16 cellular contexts compared by ENCODE assay signal in the genomic region with DNA sequence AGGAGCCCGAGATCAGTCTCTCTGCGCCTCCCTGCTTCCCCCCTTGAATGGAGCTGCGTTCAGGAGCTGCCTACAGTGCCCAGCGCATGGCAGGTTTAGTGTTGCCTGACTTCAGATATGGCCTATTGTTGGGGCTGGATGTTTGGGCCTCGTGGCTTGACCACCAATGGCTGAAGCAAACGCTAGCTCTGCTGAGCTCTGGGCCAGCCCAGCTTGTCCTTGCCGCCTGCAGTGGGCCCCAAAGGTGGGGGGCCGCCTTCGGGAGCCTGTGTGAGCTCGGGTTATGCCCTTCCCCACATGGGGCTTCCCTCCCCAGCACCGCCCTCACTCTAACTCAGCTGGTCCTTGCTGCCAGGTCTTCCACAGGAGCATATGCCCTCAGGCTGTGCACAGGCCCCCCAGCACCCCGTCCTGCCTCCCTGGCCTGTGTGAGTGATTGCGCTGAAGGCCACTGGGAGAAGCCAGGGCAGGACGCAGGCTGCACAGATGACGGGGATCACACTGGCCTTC. TPM values are rescaled to one million over a fixed set of nuclear protein-coding genes. Genes with fewer than 3 reads are reported as not detected.
A peak's percentile ranks its signal among the peaks of the same experiment; 100 is the strongest.
DNase-seq lines count a peak whose midpoint lies in the region; ATAC-seq and TF ChIP-seq lines count a peak whose summit lies in the region.
"Had no signal": no experiment of that assay in that cellular context is flagged by ENCODE, and none has a peak within 500 bp of the region (broad histone marks: within the 10 kb centered on the region; RNA-seq: fewer than 3 reads in every experiment).

No MANE protein-coding gene starts in this region.

- no peaks in the 10 kb centered on the region for H3K27me3 ChIP-seq in CD8-positive, alpha-beta T cell (ENCODE audit: insufficient read depth, low read length)
- H3K27me3 ChIP-seq in OCI-LY1 (ENCODE audit: insufficient read depth, low read length) (no peaks in the 10 kb centered on the region), endodermal cell (ENCODE audit: control insufficient read depth, insufficient read depth, low read length, poor library complexity, severe bottlenecking) (no peaks in the 10 kb centered on the region), neuronal stem cell (ENCODE audit: control insufficient read depth in 3 of 3, insufficient read depth in 3 of 3, low read depth in 1 of 3, low read length in 3 of 3) (peaks cover 0 to 14% (median 11%) of the 10 kb centered on the region in 3 experiments), upper lobe of right lung (no peaks in the 10 kb centered on the region), brain microvascular endothelial cell (replicated peaks) (no peaks in the 10 kb centered on the region)
- H3K27me3 ChIP-seq: BE2C had no signal

- H3K4me1 Mint-ChIP-seq in CD8-positive, alpha-beta T cell (ENCODE audit: low read depth), result peaks cover 12% of the 10 kb centered on the region
- no peaks in the 10 kb centered on the region for H3K4me1 Mint-ChIP-seq in endodermal cell

- H3K27ac Mint-ChIP-seq in CD8-positive, alpha-beta T cell, result no peak overlapping the region
- H3K27ac Mint-ChIP-seq in endodermal cell, result no peak overlapping the region
- H3K27ac Mint-ChIP-seq: activated T-cell treated with anti-CD3 and anti-CD28 coated beads, Interleukin-2, amount 50 U/mL, for 24 hours had no signal

- peaks cover 14% of the 10 kb centered on the region for H3K36me3 Mint-ChIP-seq in CD8-positive, alpha-beta T cell
- no peaks in the 10 kb centered on the region for H3K36me3 Mint-ChIP-seq in endodermal cell (ENCODE audit: low read depth)

- peak overlapping the region; percentile 2 for H3K23ac ChIP-seq in neuronal stem cell (ENCODE audit: low read depth, low read length, poor library complexity)

- H2BK5ac ChIP-seq in neuronal stem cell (ENCODE audit: low read length), result no peak overlapping the region

- H3K9me3 Mint-ChIP-seq in CD8-positive, alpha-beta T cell, result no peaks in the 10 kb centered on the region
- no peaks in the 10 kb centered on the region for H3K9me3 Mint-ChIP-seq in endodermal cell
- H3K9me3 Mint-ChIP-seq: activated T-cell treated with anti-CD3 and anti-CD28 coated beads, Interleukin-2, amount 50 U/mL, for 24 hours had no signal

- peak overlapping the region; percentile 14 for H3K14ac ChIP-seq in neuronal stem cell (ENCODE audit: low read length)

- peaks cover 15% of the 10 kb centered on the region for H3K79me1 ChIP-seq in neuronal stem cell (ENCODE audit: low read depth, low read length)

- intact Hi-C loops in CD8-positive, alpha-beta T cell (cut with DNase I, micrococcal nuclease), result loop anchor here (5.0 to 10.0 kb wide), 4 partner anchors 71 to 667 kb away; partner anchors contain the start of genes DECR2 (in 1 of the 2), NHLRC4 (in 1 of the 2), PGAP6 (in 1 of the 2) and PIGQ (in 1 of the 2)
- intact Hi-C loops in upper lobe of right lung (cut with DNase I), result no loop called here

- POLR2A ChIA-PET in CD8-positive, alpha-beta T cell (lab: Charles Lee), result interaction anchor here (0.5 kb wide), 1 partner anchor 149 kb away, joined by 3 read pairs; no protein-coding TSS in a partner anchor

- H3K4me3 Mint-ChIP-seq in CD8-positive, alpha-beta T cell, result peak overlapping the region; percentile 29
- peak overlapping the region; percentile 82 for H3K4me3 Mint-ChIP-seq in endodermal cell

- no peaks in the 10 kb centered on the region for H3K79me2 ChIP-seq in OCI-LY1 (ENCODE audit: insufficient read depth, low read length)

- H2BK15ac ChIP-seq in neuronal stem cell (ENCODE audit: low read length), result peak overlapping the region; percentile 17

- no peak overlapping the region for H3K4me2 ChIP-seq in OCI-LY1 (ENCODE audit: low read length)
- no peak overlapping the region for H3K4me2 ChIP-seq in neuronal stem cell (ENCODE audit: insufficient read depth, low read length, poor library complexity, severe bottlenecking)

- H2BK120ac ChIP-seq in neuronal stem cell (ENCODE audit: low read depth, low read length), result no peak overlapping the region

- H4K8ac ChIP-seq in neuronal stem cell (ENCODE audit: low read depth, low read length), result no peak overlapping the region

- no peaks in the 10 kb centered on the region for H3K36me3 ChIP-seq in CD8-positive, alpha-beta T cell (ENCODE audit: insufficient read depth, low read length)
- H3K36me3 ChIP-seq in OCI-LY1 (ENCODE audit: insufficient read depth, low read length) (no peaks in the 10 kb centered on the region; the same call in 1 of the 2 replicates), endodermal cell (ENCODE audit: control insufficient read depth, insufficient read depth, low read length) (no peaks in the 10 kb centered on the region), neuronal stem cell (replicated peaks in 1 of 2; ENCODE audit: control insufficient read depth in 2 of 2, insufficient read depth in 2 of 2, low read length in 2 of 2) (peaks cover 10 to 22% of the 10 kb centered on the region in 2 donors), upper lobe of right lung (no peaks in the 10 kb centered on the region), brain microvascular endothelial cell (replicated peaks) (peaks cover 9% of the 10 kb centered on the region)

- peaks cover 32% of the 10 kb centered on the region for H3K4me1 ChIP-seq in CD8-positive, alpha-beta T cell (ENCODE audit: insufficient read depth, low read length)
- H3K4me1 ChIP-seq in OCI-LY1 (ENCODE audit: insufficient read depth, low read length, severe bottlenecking), result peaks cover 43% of the 10 kb centered on the region
- H3K4me1 ChIP-seq in endodermal cell (ENCODE audit: control insufficient read depth, insufficient read depth, low read length), result no peaks in the 10 kb centered on the region
- peaks cover 18 to 27% of the 10 kb centered on the region in 2 donors for H3K4me1 ChIP-seq in neuronal stem cell (ENCODE audit: control insufficient read depth in 2 of 2, insufficient read depth in 1 of 2, low read depth in 1 of 2, low read length in 2 of 2)
- peaks cover 14% of the 10 kb centered on the region for H3K4me1 ChIP-seq in upper lobe of right lung

- no peaks in the 10 kb centered on the region for H3K27me3 Mint-ChIP-seq in CD8-positive, alpha-beta T cell (ENCODE audit: low read depth)
- no peaks in the 10 kb centered on the region for H3K27me3 Mint-ChIP-seq in endodermal cell (ENCODE audit: insufficient read depth)
- H3K27me3 Mint-ChIP-seq: activated T-cell treated with anti-CD3 and anti-CD28 coated beads, Interleukin-2, amount 50 U/mL, for 24 hours had no signal

- no peaks in the 10 kb centered on the region for H3K9me2 ChIP-seq in OCI-LY1 (ENCODE audit: low read depth, low read length)

- no peak for ATAC-seq in CD8-positive, alpha-beta T cell
- ATAC-seq in upper lobe of right lung, result no peak
- ATAC-seq: activated CD4-positive, CD25-positive, alpha-beta regulatory T cell treated with anti-CD3 and anti-CD28 coated beads, Interleukin-2, amount 50 U/mL, for 24 hours; SK-N-SH treated with all-trans-retinoic acid at 6 μM for 48 hours; stimulated activated naive CD8-positive, alpha-beta T cell treated with anti-CD3 and anti-CD28 coated beads, Interleukin-15, Interleukin-2, amounts not matched to agents 100 U/mL and 50 U/mL, for 24 hours had no signal

- peak overlapping the region; percentile 79 for H2AK5ac ChIP-seq in neuronal stem cell (ENCODE audit: low read depth, low read length)

- H2AFZ ChIP-seq in OCI-LY1 (ENCODE audit: low read length) (no peak overlapping the region), neuronal stem cell (ENCODE audit: low read length) (peak overlapping the region; percentile 86)

- no peak overlapping the region for H3K27ac ChIP-seq in CD8-positive, alpha-beta T cell (ENCODE audit: low read depth, low read length)
- H3K27ac ChIP-seq in OCI-LY1 (ENCODE audit: low read depth, low read length, poor library complexity, severe bottlenecking), result peak overlapping the region; percentile 7
- no peak overlapping the region for H3K27ac ChIP-seq in endodermal cell (ENCODE audit: low read depth, low read length)
- H3K27ac ChIP-seq in neuronal stem cell (replicated peaks; ENCODE audit: low read length), result no peak overlapping the region
- H3K27ac ChIP-seq in upper lobe of right lung, result no peak overlapping the region
- H3K27ac ChIP-seq in brain microvascular endothelial cell, result no peak overlapping the region

- 88 to 89% methylated on average over 5 to 15 of the region's 15 CpGs for WGBS in endodermal cell (ENCODE audit: insufficient coverage in 1 of 2, insufficient read length in 1 of 2), 2 experiments
- WGBS in neuronal stem cell (ENCODE audit: extremely low coverage in 2 of 2, insufficient read length in 2 of 2, insufficient replicate concordance in 1 of 2), 2 donors, result no CpG with 5 or more reads among the region's 15 CpGs

- H4K91ac ChIP-seq in neuronal stem cell (ENCODE audit: low read depth, low read length, poor library complexity), result peak overlapping the region; percentile 40

- in situ Hi-C loops in brain microvascular endothelial cell (cut with HindIII; ENCODE audit: low pct_ligation_motif_present, low sequenced_read_pairs), result no loop called here
- in situ Hi-C loops in ACHN (cut with HindIII; ENCODE audit: low pct_ligation_motif_present, low pct_unique_long_range_greater_than_20kb, low sequenced_read_pairs), result no loop called here

- peak overlapping the region; percentile 97 for H2BK12ac ChIP-seq in neuronal stem cell (ENCODE audit: low read length)

- CTCF ChIA-PET in CD8-positive, alpha-beta T cell (lab: Charles Lee), result interaction anchor here (1.5 kb wide), 1 partner anchor 10 kb away, joined by 6 read pairs; no protein-coding TSS in a partner anchor

- TF ChIP-seq CTCF in CD8-positive, alpha-beta T cell (IDR thresholded peaks at IDR 0.05), result no peak
- no peak for TF ChIP-seq CTCF in OCI-LY1 (IDR thresholded peaks at IDR 0.05; ENCODE audit: low read length)
- no peak for TF ChIP-seq CTCF in endodermal cell (conservative IDR thresholded peaks at IDR 0.05)
- no peak for TF ChIP-seq CTCF in upper lobe of right lung (IDR thresholded peaks at IDR 0.05)
- TF ChIP-seq CTCF in brain microvascular endothelial cell (IDR thresholded peaks at IDR 0.05; ENCODE audit: low read depth, low read length, missing control alignments), result no peak

- H3K4me3 ChIP-seq in CD8-positive, alpha-beta T cell (ENCODE audit: low read depth, low read length), result no peak overlapping the region
- H3K4me3 ChIP-seq in OCI-LY1 (ENCODE audit: low read depth, low read length, poor library complexity, severe bottlenecking), result no peak overlapping the region
- no peak overlapping the region for H3K4me3 ChIP-seq in endodermal cell (ENCODE audit: low read length)
- no peak overlapping the region for H3K4me3 ChIP-seq in neuronal stem cell (ENCODE audit: low read length in 2 of 2)
- H3K4me3 ChIP-seq in upper lobe of right lung, result no peak overlapping the region
- no peak overlapping the region for H3K4me3 ChIP-seq in brain microvascular endothelial cell (ENCODE audit: low read depth, low read length)

- H3K9ac ChIP-seq in OCI-LY1 (ENCODE audit: low read length), result no peak overlapping the region
- no peak overlapping the region for H3K9ac ChIP-seq in endodermal cell (ENCODE audit: extremely low read depth, low read length, poor library complexity, severe bottlenecking)
- H3K9ac ChIP-seq in neuronal stem cell (ENCODE audit: low read depth, low read length, poor library complexity), result peak overlapping the region; percentile 38

- no peaks in the 10 kb centered on the region for H3K9me3 ChIP-seq in CD8-positive, alpha-beta T cell (ENCODE audit: low read length)
- H3K9me3 ChIP-seq in OCI-LY1 (ENCODE audit: low read length), result no peaks in the 10 kb centered on the region
- H3K9me3 ChIP-seq in endodermal cell (ENCODE audit: control insufficient read depth, low read length), result no peaks in the 10 kb centered on the region
- H3K9me3 ChIP-seq in neuronal stem cell (replicated peaks in 1 of 2; ENCODE audit: control insufficient read depth in 2 of 2, insufficient read depth in 1 of 2, low read depth in 1 of 2, low read length in 2 of 2), result no peaks in the 10 kb centered on the region
- H3K9me3 ChIP-seq in upper lobe of right lung, result no peaks in the 10 kb centered on the region
- H3K9me3 ChIP-seq: BE2C had no signal

- H3F3A ChIP-seq in OCI-LY1 (ENCODE audit: insufficient read depth, low read length), result no peaks in the 10 kb centered on the region

- no peak for DNase-seq in CD8-positive, alpha-beta T cell
- DNase-seq in endodermal cell, result no peak
- no peak for DNase-seq in neuronal stem cell (ENCODE audit: low spot score)
- DNase-seq in upper lobe of right lung, result no peak
- no peak for DNase-seq in brain microvascular endothelial cell
- DNase-seq in foreskin melanocyte, result no peak
- no peak for DNase-seq in ACHN
- DNase-seq: activated T-cell treated with anti-CD3 and anti-CD28 coated beads, Interleukin-2, amount 50 U/mL, for 24 hours; NCI-H1092; NCI-H526 treated with DMSO at 0.1 percent for 48 hours; stimulated activated CD4-positive, alpha-beta T cell treated with anti-CD3 and anti-CD28 coated beads, Interleukin-4, amount 100 ng/mL, for 24 hours; stimulated activated naive CD8-positive, alpha-beta T cell treated with anti-CD3 and anti-CD28 coated beads, Interleukin-15, Interleukin-2, amounts not matched to agents 100 U/mL and 50 U/mL, for 24 hours had no signal

- H3K4ac ChIP-seq in neuronal stem cell (ENCODE audit: low read length), result no peak overlapping the region

- H4K20me1 ChIP-seq in OCI-LY1 (ENCODE audit: insufficient read depth, low read length), result no peaks in the 10 kb centered on the region

- H3K18ac ChIP-seq in neuronal stem cell (ENCODE audit: low read length), result peak overlapping the region; percentile 96

RNA-seq across cellular contexts. Expression of gene METTL26, which starts 2.0 kb away (rescaled TPM):
- 10 to 100 TPM; 37.4 to 43.1 TPM for total RNA-seq in CD8-positive, alpha-beta T cell
- total RNA-seq in endodermal cell (10 to 100 TPM; 72.1 to 79.8 TPM), upper lobe of right lung (53.5 TPM)
- 85.0 TPM for polyA plus RNA-seq in endodermal cell (2013, experiment 1 of 2)
- 78.2 TPM for polyA plus RNA-seq in endodermal cell (2013, experiment 2 of 2)
- polyA plus RNA-seq in neuronal stem cell (2013, experiment 1 of 2), result 56.9 TPM
- polyA plus RNA-seq in neuronal stem cell (2013, experiment 2 of 2), result 56.4 TPM

RNA-seq across cellular contexts. Expression of gene MCRIP2, which starts 3.5 kb away (rescaled TPM):
- 10 to 100 TPM; 15.9 to 19.2 TPM for total RNA-seq in CD8-positive, alpha-beta T cell
- 10 to 100 TPM; 22.8 to 34.2 TPM for total RNA-seq in endodermal cell
- polyA plus RNA-seq in endodermal cell (2013, experiment 1 of 2), result 12.5 TPM
- 12.0 TPM for polyA plus RNA-seq in endodermal cell (2013, experiment 2 of 2)
- 10.3 TPM for polyA plus RNA-seq in neuronal stem cell (2013, experiment 1 of 2)
- 10.5 TPM for polyA plus RNA-seq in neuronal stem cell (2013, experiment 2 of 2)
- 57.9 TPM for total RNA-seq in upper lobe of right lung

RNA-seq across cellular contexts. Expression of gene WFIKKN1, which starts 7.3 kb away (rescaled TPM):
- total RNA-seq in CD8-positive, alpha-beta T cell, result under 1 TPM; 0.16 to 0.17 TPM
- total RNA-seq in endodermal cell, result 10 to 100 TPM in 1 of 2 donors, 1 to 10 TPM in 1; 7.7 to 11.6 TPM
- 17.0 TPM for polyA plus RNA-seq in endodermal cell (2013, experiment 1 of 2)
- polyA plus RNA-seq in endodermal cell (2013, experiment 2 of 2), result 15.2 TPM
- 13.8 TPM for polyA plus RNA-seq in neuronal stem cell (2013, experiment 1 of 2)
- 12.6 TPM for polyA plus RNA-seq in neuronal stem cell (2013, experiment 2 of 2)
- 1.5 TPM for total RNA-seq in upper lobe of right lung

RNA-seq across cellular contexts. Expression of gene WDR90, which starts 11.1 kb away (rescaled TPM):
- total RNA-seq in CD8-positive, alpha-beta T cell, result 10 to 100 TPM; 15.0 to 22.8 TPM
- total RNA-seq in endodermal cell (100 to 1,000 TPM; 112 to 120 TPM), upper lobe of right lung (23.2 TPM)
- 50.5 TPM for polyA plus RNA-seq in endodermal cell (2013, experiment 1 of 2)
- polyA plus RNA-seq in endodermal cell (2013, experiment 2 of 2), result 49.8 TPM
- polyA plus RNA-seq in neuronal stem cell (2013, experiment 1 of 2), result 16.6 TPM
- 15.8 TPM for polyA plus RNA-seq in neuronal stem cell (2013, experiment 2 of 2)

RNA-seq across cellular contexts. Expression of gene RHOT2, which starts 29.8 kb away (rescaled TPM):
- total RNA-seq in CD8-positive, alpha-beta T cell, result 100 to 1,000 TPM; 163 to 175 TPM
- total RNA-seq in endodermal cell, result 100 to 1,000 TPM; 180 to 193 TPM
- 121 TPM for polyA plus RNA-seq in endodermal cell (2013, experiment 1 of 2)
- 103 TPM for polyA plus RNA-seq in endodermal cell (2013, experiment 2 of 2)
- 68.0 TPM for polyA plus RNA-seq in neuronal stem cell (2013, experiment 1 of 2)
- polyA plus RNA-seq in neuronal stem cell (2013, experiment 2 of 2), result 63.4 TPM
- total RNA-seq in upper lobe of right lung, result 92.5 TPM
